8 cellular contexts compared by ENCODE assay signal in genomic region chr10:71888248-71888622, GRCh38. TPM values are rescaled to one million over a fixed set of nuclear protein-coding genes. Genes with fewer than 3 reads are reported as not detected.
DNase-seq lines count a peak whose midpoint lies in the region; ATAC-seq and TF ChIP-seq lines count a peak whose summit lies in the region.

No MANE protein-coding gene starts in this region.

- peaks cover 21% of the 10 kb centered on the region for H3K4me1 ChIP-seq in KMS-11 (ENCODE audit: low read depth, poor library complexity, severe bottlenecking)

- H3K27ac Mint-ChIP-seq in chondrocyte (ENCODE audit: unreplicated experiment) (peak overlapping the region; percentile 93), natural killer cell (peak overlapping the region in 1 of 2 donors; percentile 66)

- H3K9ac ChIP-seq in KMS-11, result peak overlapping the region; percentile 25; the same call in 1 of the 2 replicates

- TF ChIP-seq CTCF in AG04450 (IDR thresholded peaks at IDR 0.05; ENCODE audit: low read depth, low read length), result no peak
- TF ChIP-seq CTCF in KMS-11 (conservative IDR thresholded peaks at IDR 0.05; ENCODE audit: low read depth, low read length), result no peak
- TF ChIP-seq CTCF in chondrocyte (IDR thresholded peaks at IDR 0.05), result no peak
- TF ChIP-seq CTCF in natural killer cell (IDR thresholded peaks at IDR 0.05), result no peak

- intact Hi-C loops in natural killer cell (cut with micrococcal nuclease), result no loop called here

- no peaks in the 10 kb centered on the region for H3K9me3 Mint-ChIP-seq in chondrocyte (ENCODE audit: low read depth)
- no peaks in the 10 kb centered on the region for H3K9me3 Mint-ChIP-seq in natural killer cell

- CTCF ChIA-PET in AG04450 (lab: Charles Lee), result no interaction called here

- DNase-seq in AG04450 (ENCODE audit: low read depth, low spot score) (no peak), chondrocyte (ENCODE audit: low spot score) (no peak), natural killer cell (no peak), middle frontal gyrus (ENCODE audit: extremely low spot score, low spot score) (no peak), CD1c-positive myeloid dendritic cell (ENCODE audit: extremely low spot score) (no peak)
- no peak for DNase-seq in stimulated activated CD4-positive, alpha-beta T cell treated with anti-CD3 and anti-CD28 coated beads, Interleukin-12 subunit alpha, Interleukin-12 subunit beta, amount 100 ng/mL, for 4 hours

- POLR2A ChIA-PET in AG04450 (lab: Yijun Ruan, JAX), result interaction anchor here (0.7 kb wide), 2 partner anchors 50 to 545 kb away, joined by 3 read pairs; no protein-coding TSS in a partner anchor

- H3K36me3 ChIP-seq in KMS-11 (ENCODE audit: insufficient read depth), result no peaks in the 10 kb centered on the region

- ATAC-seq in natural killer cell (no peak), HG02870 (IDR thresholded peaks at IDR 0.05; ENCODE audit: unreplicated experiment) (no peak)

- no peaks in the 10 kb centered on the region for H3K36me3 Mint-ChIP-seq in chondrocyte (ENCODE audit: low read depth)
- no peaks in the 10 kb centered on the region for H3K36me3 Mint-ChIP-seq in natural killer cell

- H3K9me3 ChIP-seq in AG04450 (ENCODE audit: control insufficient read depth, insufficient read depth, low read length), result no peaks in the 10 kb centered on the region

- H3K79me2 ChIP-seq in KMS-11 (ENCODE audit: insufficient read depth, low read depth), result no peaks in the 10 kb centered on the region

- H3K27me3 Mint-ChIP-seq in chondrocyte (ENCODE audit: low read depth) (no peaks in the 10 kb centered on the region), natural killer cell (ENCODE audit: low read depth in 2 of 2) (peaks cover 14 to 20% of the 10 kb centered on the region in 2 donors)

- 0 out of 2 replicates have a peak overlapping the region, but pooled peaks have one; percentile 70 for H2AFZ ChIP-seq in KMS-11 (ENCODE audit: low read depth)

- no peaks in the 10 kb centered on the region for H4K20me1 ChIP-seq in KMS-11 (ENCODE audit: insufficient read depth)

- H3K4me1 Mint-ChIP-seq in chondrocyte (ENCODE audit: low read depth), result peaks cover 18% of the 10 kb centered on the region
- peaks cover 9 to 11% of the 10 kb centered on the region in 2 donors for H3K4me1 Mint-ChIP-seq in natural killer cell

- H3K4me2 ChIP-seq in KMS-11, result peak overlapping the region; percentile 70

- H3K27me3 ChIP-seq in AG04450 (ENCODE audit: control insufficient read depth, insufficient read depth, low read length), result peaks cover 8% of the 10 kb centered on the region
- peaks cover 6% of the 10 kb centered on the region; the same call in 1 of the 2 replicates for H3K27me3 ChIP-seq in KMS-11 (ENCODE audit: insufficient read depth, low read depth)

- H3K4me3 ChIP-seq in AG04450 (ENCODE audit: low read depth, low read length), result peak overlapping the region; percentile 63
- H3K4me3 ChIP-seq in KMS-11 (IDR thresholded peaks at IDR 0.05; ENCODE audit: insufficient read depth, low read depth, low read length), result no peak overlapping the region

- H3K4me3 Mint-ChIP-seq in chondrocyte (ENCODE audit: unreplicated experiment) (peak overlapping the region; percentile 89), natural killer cell (peak overlapping the region; percentile 45)

- H3K27ac ChIP-seq in AG04450 (ENCODE audit: low read depth, low read length), result peak overlapping the region; percentile 83
- no peak overlapping the region for H3K27ac ChIP-seq in KMS-11

RNA-seq across cellular contexts. Expression of gene PSAP, which starts 37.2 kb away (rescaled TPM):
- 1,594 and 1,626 TPM in 2 replicates for polyA plus RNA-seq in AG04450 (2011; rRNA removed)
- polyA minus RNA-seq in AG04450 (2011; rRNA and poly(A)+ RNA removed), result 458 and 576 TPM in 2 replicates
- total RNA-seq in chondrocyte (963 to 1,130 TPM (median 970 TPM) in 3 replicates), natural killer cell (100 to 1,000 TPM; 324 to 488 (median 428) TPM)
